Comparison of ENCODE assay signal across 1 cellular context in genomic region chr1:190949932-190950331, GRCh38.
TF ChIP-seq lines count a peak whose summit lies in the region.

No MANE protein-coding gene starts in this region.

TF ChIP-seq in GM23338, 12 proteins besides CTCF, POLR2A, EP300 and RAD21 (continued from another document):
- no peak for TF ChIP-seq ZNF462 (CRISPR knock-in tag; IDR thresholded peaks at IDR 0.05)
- no peak for TF ChIP-seq CREB1 (CRISPR knock-in tag; IDR thresholded peaks at IDR 0.05; ENCODE audit: low read depth)
- TF ChIP-seq STAT1 (IDR thresholded peaks at IDR 0.05; ENCODE audit: unreplicated experiment), result no peak
- no peak for TF ChIP-seq NANOG (IDR thresholded peaks at IDR 0.05; ENCODE audit: borderline replicate concordance)
- no peak for TF ChIP-seq EZH2phosphoT487 (IDR thresholded peaks at IDR 0.05; ENCODE audit: unreplicated experiment)
- no peak for TF ChIP-seq ETS1 (IDR thresholded peaks at IDR 0.05)
- TF ChIP-seq POLR2AphosphoS5 (IDR thresholded peaks at IDR 0.05; ENCODE audit: low read depth), result no peak
- no peak for TF ChIP-seq ZNF114 (CRISPR knock-in tag; IDR thresholded peaks at IDR 0.05)
- TF ChIP-seq ZNF331 (CRISPR knock-in tag; IDR thresholded peaks at IDR 0.05; ENCODE audit: low read depth), result no peak
- TF ChIP-seq EZH2 (IDR thresholded peaks at IDR 0.05; ENCODE audit: low read depth, unreplicated experiment), result no peak
- no peak for TF ChIP-seq REST (IDR thresholded peaks at IDR 0.05; ENCODE audit: unreplicated experiment)
